In the genomic region with DNA sequence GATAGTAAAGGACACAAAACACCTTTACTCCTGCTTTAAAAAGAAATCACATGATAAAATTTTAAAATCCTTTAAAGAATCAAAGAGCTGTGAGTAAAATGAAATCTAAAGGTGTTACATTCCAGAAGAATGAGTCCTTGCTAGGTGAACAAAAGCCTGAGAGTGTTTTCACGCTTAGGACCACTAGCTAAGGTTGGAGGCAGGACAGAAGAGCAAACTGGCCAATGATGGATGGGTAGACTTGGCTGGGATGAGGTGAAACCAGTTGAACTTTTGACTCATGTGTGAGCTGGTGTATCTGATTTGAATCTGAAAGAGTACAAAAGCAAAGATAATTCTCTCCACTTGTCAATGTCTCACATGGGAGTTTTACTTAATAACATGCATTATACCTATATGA, we compare ENCODE assay signal across 1 cellular context.
TF ChIP-seq lines count a peak whose summit lies in the region.

No MANE protein-coding gene starts in this region.

TF ChIP-seq in GM23338, 12 proteins besides CTCF, POLR2A, EP300 and RAD21:
- TF ChIP-seq NANOG (IDR thresholded peaks at IDR 0.05; ENCODE audit: borderline replicate concordance) (no peak), STAT1 (IDR thresholded peaks at IDR 0.05; ENCODE audit: unreplicated experiment) (no peak), ETS1 (IDR thresholded peaks at IDR 0.05) (no peak), EZH2 (IDR thresholded peaks at IDR 0.05; ENCODE audit: low read depth, unreplicated experiment) (no peak), JUNB (IDR thresholded peaks at IDR 0.05; ENCODE audit: unreplicated experiment) (no peak), CREB1 (CRISPR knock-in tag; IDR thresholded peaks at IDR 0.05; ENCODE audit: low read depth) (no peak), ZNF462 (CRISPR knock-in tag; IDR thresholded peaks at IDR 0.05) (no peak), ZNF331 (CRISPR knock-in tag; IDR thresholded peaks at IDR 0.05; ENCODE audit: low read depth) (no peak), ZNF114 (CRISPR knock-in tag; IDR thresholded peaks at IDR 0.05) (no peak), EZH2phosphoT487 (IDR thresholded peaks at IDR 0.05; ENCODE audit: unreplicated experiment) (no peak)
- TF ChIP-seq, protein P1, sequence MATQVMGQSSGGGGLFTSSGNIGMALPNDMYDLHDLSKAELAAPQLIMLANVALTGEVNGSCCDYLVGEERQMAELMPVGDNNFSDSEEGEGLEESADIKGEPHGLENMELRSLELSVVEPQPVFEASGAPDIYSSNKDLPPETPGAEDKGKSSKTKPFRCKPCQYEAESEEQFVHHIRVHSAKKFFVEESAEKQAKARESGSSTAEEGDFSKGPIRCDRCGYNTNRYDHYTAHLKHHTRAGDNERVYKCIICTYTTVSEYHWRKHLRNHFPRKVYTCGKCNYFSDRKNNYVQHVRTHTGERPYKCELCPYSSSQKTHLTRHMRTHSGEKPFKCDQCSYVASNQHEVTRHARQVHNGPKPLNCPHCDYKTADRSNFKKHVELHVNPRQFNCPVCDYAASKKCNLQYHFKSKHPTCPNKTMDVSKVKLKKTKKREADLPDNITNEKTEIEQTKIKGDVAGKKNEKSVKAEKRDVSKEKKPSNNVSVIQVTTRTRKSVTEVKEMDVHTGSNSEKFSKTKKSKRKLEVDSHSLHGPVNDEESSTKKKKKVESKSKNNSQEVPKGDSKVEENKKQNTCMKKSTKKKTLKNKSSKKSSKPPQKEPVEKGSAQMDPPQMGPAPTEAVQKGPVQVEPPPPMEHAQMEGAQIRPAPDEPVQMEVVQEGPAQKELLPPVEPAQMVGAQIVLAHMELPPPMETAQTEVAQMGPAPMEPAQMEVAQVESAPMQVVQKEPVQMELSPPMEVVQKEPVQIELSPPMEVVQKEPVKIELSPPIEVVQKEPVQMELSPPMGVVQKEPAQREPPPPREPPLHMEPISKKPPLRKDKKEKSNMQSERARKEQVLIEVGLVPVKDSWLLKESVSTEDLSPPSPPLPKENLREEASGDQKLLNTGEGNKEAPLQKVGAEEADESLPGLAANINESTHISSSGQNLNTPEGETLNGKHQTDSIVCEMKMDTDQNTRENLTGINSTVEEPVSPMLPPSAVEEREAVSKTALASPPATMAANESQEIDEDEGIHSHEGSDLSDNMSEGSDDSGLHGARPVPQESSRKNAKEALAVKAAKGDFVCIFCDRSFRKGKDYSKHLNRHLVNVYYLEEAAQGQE (IDR thresholded peaks at IDR 0.05; ENCODE audit: unreplicated experiment), result no peak
